ENCODE assay signal across 2 cellular contexts in the genomic region with DNA sequence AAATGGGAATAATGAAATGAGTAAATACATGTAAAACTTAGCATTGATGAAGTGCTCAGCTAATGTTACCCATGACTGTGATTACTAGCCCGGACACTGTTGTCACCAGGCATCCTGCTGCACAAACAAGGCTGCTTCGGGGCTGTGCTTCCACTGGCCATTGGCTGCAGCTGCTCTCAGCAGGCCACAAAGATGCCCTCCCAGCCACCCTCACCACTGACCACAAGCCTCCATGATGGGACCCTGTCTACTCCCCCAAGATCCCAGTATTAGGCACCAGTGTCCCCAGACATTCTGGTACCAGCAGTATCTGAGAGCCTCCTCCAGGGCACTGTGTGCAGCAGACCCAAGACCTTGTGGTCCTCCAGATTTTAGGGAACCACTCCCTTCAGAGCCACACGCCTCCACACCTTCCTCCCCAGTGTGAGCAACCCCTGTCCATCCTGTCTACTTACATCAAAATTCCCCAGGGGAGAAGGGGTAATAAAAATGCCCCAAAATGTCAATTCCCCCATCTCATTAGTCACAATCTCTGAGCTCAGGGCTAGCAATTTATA.
TF ChIP-seq lines count a peak whose summit lies in the region.

No MANE protein-coding gene starts in this region.

TF ChIP-seq in HepG2, 621 proteins besides CTCF, POLR2A, EP300 and RAD21:
- peak; percentile 43 for TF ChIP-seq ZNF883 (CRISPR knock-in tag; IDR thresholded peaks at IDR 0.05; ENCODE audit: not compliant biosample characterization)
- no peak for TF ChIP-seq MAF1 (CRISPR knock-in tag; IDR thresholded peaks at IDR 0.05; ENCODE audit: borderline replicate concordance)
- TF ChIP-seq, protein P1, sequence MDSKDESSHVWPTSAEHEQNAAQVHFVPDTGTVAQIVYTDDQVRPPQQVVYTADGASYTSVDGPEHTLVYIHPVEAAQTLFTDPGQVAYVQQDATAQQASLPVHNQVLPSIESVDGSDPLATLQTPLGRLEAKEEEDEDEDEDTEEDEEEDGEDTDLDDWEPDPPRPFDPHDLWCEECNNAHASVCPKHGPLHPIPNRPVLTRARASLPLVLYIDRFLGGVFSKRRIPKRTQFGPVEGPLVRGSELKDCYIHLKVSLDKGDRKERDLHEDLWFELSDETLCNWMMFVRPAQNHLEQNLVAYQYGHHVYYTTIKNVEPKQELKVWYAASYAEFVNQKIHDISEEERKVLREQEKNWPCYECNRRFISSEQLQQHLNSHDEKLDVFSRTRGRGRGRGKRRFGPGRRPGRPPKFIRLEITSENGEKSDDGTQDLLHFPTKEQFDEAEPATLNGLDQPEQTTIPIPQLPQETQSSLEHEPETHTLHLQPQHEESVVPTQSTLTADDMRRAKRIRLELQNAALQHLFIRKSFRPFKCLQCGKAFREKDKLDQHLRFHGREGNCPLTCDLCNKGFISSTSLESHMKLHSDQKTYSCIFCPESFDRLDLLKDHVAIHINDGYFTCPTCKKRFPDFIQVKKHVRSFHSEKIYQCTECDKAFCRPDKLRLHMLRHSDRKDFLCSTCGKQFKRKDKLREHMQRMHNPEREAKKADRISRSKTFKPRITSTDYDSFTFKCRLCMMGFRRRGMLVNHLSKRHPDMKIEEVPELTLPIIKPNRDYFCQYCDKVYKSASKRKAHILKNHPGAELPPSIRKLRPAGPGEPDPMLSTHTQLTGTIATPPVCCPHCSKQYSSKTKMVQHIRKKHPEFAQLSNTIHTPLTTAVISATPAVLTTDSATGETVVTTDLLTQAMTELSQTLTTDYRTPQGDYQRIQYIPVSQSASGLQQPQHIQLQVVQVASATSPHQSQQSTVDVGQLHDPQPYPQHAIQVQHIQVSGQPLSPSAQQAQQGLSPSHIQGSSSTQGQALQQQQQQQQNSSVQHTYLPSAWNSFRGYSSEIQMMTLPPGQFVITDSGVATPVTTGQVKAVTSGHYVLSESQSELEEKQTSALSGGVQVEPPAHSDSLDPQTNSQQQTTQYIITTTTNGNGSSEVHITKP (CRISPR knock-in tag; IDR thresholded peaks at IDR 0.05; ENCODE audit: low read depth), result no peak
- no peak for TF ChIP-seq ZNF264 (CRISPR knock-in tag; IDR thresholded peaks at IDR 0.05)
- TF ChIP-seq, protein P2, sequence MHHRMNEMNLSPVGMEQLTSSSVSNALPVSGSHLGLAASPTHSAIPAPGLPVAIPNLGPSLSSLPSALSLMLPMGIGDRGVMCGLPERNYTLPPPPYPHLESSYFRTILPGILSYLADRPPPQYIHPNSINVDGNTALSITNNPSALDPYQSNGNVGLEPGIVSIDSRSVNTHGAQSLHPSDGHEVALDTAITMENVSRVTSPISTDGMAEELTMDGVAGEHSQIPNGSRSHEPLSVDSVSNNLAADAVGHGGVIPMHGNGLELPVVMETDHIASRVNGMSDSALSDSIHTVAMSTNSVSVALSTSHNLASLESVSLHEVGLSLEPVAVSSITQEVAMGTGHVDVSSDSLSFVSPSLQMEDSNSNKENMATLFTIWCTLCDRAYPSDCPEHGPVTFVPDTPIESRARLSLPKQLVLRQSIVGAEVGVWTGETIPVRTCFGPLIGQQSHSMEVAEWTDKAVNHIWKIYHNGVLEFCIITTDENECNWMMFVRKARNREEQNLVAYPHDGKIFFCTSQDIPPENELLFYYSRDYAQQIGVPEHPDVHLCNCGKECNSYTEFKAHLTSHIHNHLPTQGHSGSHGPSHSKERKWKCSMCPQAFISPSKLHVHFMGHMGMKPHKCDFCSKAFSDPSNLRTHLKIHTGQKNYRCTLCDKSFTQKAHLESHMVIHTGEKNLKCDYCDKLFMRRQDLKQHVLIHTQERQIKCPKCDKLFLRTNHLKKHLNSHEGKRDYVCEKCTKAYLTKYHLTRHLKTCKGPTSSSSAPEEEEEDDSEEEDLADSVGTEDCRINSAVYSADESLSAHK (CRISPR knock-in tag; IDR thresholded peaks at IDR 0.05; ENCODE audit: borderline replicate concordance), result no peak
- TF ChIP-seq, protein P3, sequence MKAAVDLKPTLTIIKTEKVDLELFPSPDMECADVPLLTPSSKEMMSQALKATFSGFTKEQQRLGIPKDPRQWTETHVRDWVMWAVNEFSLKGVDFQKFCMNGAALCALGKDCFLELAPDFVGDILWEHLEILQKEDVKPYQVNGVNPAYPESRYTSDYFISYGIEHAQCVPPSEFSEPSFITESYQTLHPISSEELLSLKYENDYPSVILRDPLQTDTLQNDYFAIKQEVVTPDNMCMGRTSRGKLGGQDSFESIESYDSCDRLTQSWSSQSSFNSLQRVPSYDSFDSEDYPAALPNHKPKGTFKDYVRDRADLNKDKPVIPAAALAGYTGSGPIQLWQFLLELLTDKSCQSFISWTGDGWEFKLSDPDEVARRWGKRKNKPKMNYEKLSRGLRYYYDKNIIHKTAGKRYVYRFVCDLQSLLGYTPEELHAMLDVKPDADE (CRISPR knock-in tag; IDR thresholded peaks at IDR 0.05), result no peak
- TF ChIP-seq, protein P4, sequence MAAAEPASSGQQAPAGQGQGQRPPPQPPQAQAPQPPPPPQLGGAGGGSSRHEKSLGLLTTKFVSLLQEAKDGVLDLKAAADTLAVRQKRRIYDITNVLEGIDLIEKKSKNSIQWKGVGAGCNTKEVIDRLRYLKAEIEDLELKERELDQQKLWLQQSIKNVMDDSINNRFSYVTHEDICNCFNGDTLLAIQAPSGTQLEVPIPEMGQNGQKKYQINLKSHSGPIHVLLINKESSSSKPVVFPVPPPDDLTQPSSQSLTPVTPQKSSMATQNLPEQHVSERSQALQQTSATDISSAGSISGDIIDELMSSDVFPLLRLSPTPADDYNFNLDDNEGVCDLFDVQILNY (CRISPR knock-in tag; conservative IDR thresholded peaks at IDR 0.05), result no peak
- TF ChIP-seq TCF12 (IDR thresholded peaks at IDR 0.05), result no peak
- TF ChIP-seq TCF12 (CRISPR knock-in tag; IDR thresholded peaks at IDR 0.05), result no peak
- TF ChIP-seq BRCA1 (CRISPR knock-in tag; IDR thresholded peaks at IDR 0.05), result no peak
- TF ChIP-seq, protein P5, sequence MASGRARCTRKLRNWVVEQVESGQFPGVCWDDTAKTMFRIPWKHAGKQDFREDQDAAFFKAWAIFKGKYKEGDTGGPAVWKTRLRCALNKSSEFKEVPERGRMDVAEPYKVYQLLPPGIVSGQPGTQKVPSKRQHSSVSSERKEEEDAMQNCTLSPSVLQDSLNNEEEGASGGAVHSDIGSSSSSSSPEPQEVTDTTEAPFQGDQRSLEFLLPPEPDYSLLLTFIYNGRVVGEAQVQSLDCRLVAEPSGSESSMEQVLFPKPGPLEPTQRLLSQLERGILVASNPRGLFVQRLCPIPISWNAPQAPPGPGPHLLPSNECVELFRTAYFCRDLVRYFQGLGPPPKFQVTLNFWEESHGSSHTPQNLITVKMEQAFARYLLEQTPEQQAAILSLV (CRISPR knock-in tag; IDR thresholded peaks at IDR 0.05; ENCODE audit: borderline replicate concordance), result 0 out of 2 replicates have a peak, but pooled peaks have one; percentile 24

TF ChIP-seq in WTC11, 78 proteins besides CTCF, POLR2A, EP300 and RAD21:
- TF ChIP-seq TEAD1 (CRISPR knock-in tag; IDR thresholded peaks at IDR 0.05) (no peak), CBFB (CRISPR knock-in tag; IDR thresholded peaks at IDR 0.05; ENCODE audit: low read depth) (no peak), NR3C1 (CRISPR knock-in tag; conservative IDR thresholded peaks at IDR 0.05; ENCODE audit: low read depth) (no peak), CREB1 (CRISPR knock-in tag; IDR thresholded peaks at IDR 0.05) (no peak), ZNF671 (CRISPR knock-in tag; IDR thresholded peaks at IDR 0.05) (no peak), FOXK1 (CRISPR knock-in tag; IDR thresholded peaks at IDR 0.05) (no peak), ETV6 (CRISPR knock-in tag; IDR thresholded peaks at IDR 0.05) (no peak), MYBL2 (CRISPR knock-in tag; IDR thresholded peaks at IDR 0.05) (no peak), JAZF1 (CRISPR knock-in tag; IDR thresholded peaks at IDR 0.05) (no peak), ATF1 (CRISPR knock-in tag; IDR thresholded peaks at IDR 0.05) (no peak), ZNF416 (CRISPR knock-in tag; IDR thresholded peaks at IDR 0.05) (no peak)
- TF ChIP-seq, protein P6, sequence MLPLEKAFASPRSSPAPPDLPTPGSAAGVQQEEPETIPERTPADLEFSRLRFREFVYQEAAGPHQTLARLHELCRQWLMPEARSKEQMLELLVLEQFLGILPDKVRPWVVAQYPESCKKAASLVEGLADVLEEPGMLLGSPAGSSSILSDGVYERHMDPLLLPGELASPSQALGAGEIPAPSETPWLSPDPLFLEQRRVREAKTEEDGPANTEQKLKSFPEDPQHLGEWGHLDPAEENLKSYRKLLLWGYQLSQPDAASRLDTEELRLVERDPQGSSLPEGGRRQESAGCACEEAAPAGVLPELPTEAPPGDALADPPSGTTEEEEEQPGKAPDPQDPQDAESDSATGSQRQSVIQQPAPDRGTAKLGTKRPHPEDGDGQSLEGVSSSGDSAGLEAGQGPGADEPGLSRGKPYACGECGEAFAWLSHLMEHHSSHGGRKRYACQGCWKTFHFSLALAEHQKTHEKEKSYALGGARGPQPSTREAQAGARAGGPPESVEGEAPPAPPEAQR (CRISPR knock-in tag; IDR thresholded peaks at IDR 0.05), result no peak
- TF ChIP-seq, protein P7, sequence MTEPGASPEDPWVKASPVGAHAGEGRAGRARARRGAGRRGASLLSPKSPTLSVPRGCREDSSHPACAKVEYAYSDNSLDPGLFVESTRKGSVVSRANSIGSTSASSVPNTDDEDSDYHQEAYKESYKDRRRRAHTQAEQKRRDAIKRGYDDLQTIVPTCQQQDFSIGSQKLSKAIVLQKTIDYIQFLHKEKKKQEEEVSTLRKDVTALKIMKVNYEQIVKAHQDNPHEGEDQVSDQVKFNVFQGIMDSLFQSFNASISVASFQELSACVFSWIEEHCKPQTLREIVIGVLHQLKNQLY (CRISPR knock-in tag; IDR thresholded peaks at IDR 0.05), result no peak
- TF ChIP-seq, protein P4 (CRISPR knock-in tag; IDR thresholded peaks at IDR 0.05), result no peak
- TF ChIP-seq, protein P8, sequence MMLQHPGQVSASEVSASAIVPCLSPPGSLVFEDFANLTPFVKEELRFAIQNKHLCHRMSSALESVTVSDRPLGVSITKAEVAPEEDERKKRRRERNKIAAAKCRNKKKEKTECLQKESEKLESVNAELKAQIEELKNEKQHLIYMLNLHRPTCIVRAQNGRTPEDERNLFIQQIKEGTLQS (CRISPR knock-in tag; conservative IDR thresholded peaks at IDR 0.05), result no peak
- TF ChIP-seq, protein P9, sequence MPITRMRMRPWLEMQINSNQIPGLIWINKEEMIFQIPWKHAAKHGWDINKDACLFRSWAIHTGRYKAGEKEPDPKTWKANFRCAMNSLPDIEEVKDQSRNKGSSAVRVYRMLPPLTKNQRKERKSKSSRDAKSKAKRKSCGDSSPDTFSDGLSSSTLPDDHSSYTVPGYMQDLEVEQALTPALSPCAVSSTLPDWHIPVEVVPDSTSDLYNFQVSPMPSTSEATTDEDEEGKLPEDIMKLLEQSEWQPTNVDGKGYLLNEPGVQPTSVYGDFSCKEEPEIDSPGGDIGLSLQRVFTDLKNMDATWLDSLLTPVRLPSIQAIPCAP (CRISPR knock-in tag; IDR thresholded peaks at IDR 0.05), result no peak
